In genomic region chr17:2303278-2304188, GRCh38 we compare ENCODE assay signal across 8 cellular contexts. TPM values are rescaled to one million over a fixed set of nuclear protein-coding genes. Genes with fewer than 3 reads are reported as not detected.
DNase-seq lines count a peak whose midpoint lies in the region; ATAC-seq, FAIRE-seq and TF ChIP-seq lines count a peak whose summit lies in the region.

Gene SMG6 (minus strand): TSS chr17:2303785. CDS start chr17:2303720, 65 bp downstream.
Gene SRR (plus strand): TSS chr17:2303950. CDS start chr17:2315561, 11,611 bp downstream.

- H3K4me3 ChIP-seq in epithelial cell of proximal tubule (ENCODE audit: low read depth, low read length) = peak within 1 kb of the TSS; percentile 99

- DNase-seq in D721Med (ENCODE audit: insufficient read length, low spot score) = peak; percentile 95
- DNase-seq in HUDEP-2 (lab: John Stamatoyannopoulos, UW; ENCODE audit: unreplicated experiment in 76 of 76) = peak in 75 of 76 experiments; percentile 7 to 94 (median 84)
- DNase-seq in OCI-M2 (lab: John Stamatoyannopoulos, UW; ENCODE audit: unreplicated experiment) = peak; percentile 35
- DNase-seq in activated T-cell treated with anti-CD3 and anti-CD28 coated beads, Interleukin-2, amount 50 U/mL, for 1 hour = peak; percentile 95
- DNase-seq in epithelial cell of proximal tubule (ENCODE audit: low read depth) = no peak
- DNase-seq in mucosa of gallbladder (ENCODE audit: low spot score) = peak; percentile 91
- DNase-seq in stimulated activated CD8-positive, alpha-beta memory T cell treated with anti-CD3 and anti-CD28 coated beads, Interleukin-4, amount 100 ng/mL, for 4 hours (ENCODE audit: low read depth in 2 of 2, low spot score in 1 of 2) = peak; percentile 88 to 91

- ATAC-seq in GM21390 (IDR thresholded peaks at IDR 0.05; ENCODE audit: unreplicated experiment) = peak; percentile 80

- no peak for FAIRE-seq in D721Med (lab: Jason Lieb, UNC)

- no peak for TF ChIP-seq CTCF in D721Med (IDR thresholded peaks at IDR 0.05; ENCODE audit: insufficient read depth, missing control alignments)
- no peak for TF ChIP-seq CTCF in epithelial cell of proximal tubule (conservative IDR thresholded peaks at IDR 0.05; ENCODE audit: low read depth, low read length)

RNA-seq across cellular contexts. Expression of gene SMG6, which starts in this region (rescaled TPM):
- total RNA-seq in epithelial cell of proximal tubule (19.4 and 37.0 TPM in 2 replicates), mucosa of gallbladder (36.9 TPM)

RNA-seq across cellular contexts. Expression of gene SRR, which starts in this region (rescaled TPM):
- total RNA-seq in epithelial cell of proximal tubule (2.5 and 12.4 TPM in 2 replicates), mucosa of gallbladder (9.8 TPM)
